Comparison of ENCODE assay signal across 8 cellular contexts in the genomic region with DNA sequence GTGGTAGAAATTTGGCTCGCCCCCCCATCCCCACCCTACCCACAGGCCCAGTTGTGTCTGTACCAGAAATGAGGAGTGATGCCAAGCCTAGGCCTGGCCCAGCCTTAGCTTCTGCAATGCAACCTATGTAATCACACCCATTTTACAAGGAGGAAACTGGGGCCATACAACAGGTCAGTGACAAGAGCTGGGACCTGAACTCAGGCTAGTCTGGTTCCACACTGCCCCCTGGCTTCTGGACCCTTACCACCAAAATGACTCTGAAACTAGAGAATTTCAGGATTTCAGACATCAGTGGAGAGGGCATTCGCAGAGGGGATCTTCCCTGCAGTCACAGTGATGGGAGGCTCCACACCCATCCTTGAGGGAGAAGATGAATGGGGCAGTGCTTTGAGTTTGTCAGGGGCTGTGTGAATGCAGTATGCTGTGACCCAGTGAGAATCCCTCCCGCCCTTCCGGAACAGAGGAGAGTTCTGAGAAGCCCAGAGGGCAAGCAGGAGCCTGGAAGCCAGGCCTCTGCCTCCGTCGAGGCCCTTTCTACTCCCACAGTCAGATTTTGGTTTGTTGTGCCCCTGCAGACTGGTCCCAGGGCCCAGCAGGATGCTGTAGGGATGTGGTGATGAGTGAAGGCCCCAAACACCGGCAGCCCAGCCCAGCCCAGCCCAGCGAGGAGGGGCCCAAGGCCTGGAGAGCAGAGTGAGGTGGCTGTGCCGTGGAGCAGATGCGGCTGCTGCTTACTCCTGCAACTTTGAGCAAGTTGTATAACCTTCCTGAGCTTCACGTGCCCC. TPM values are rescaled to one million over a fixed set of nuclear protein-coding genes. Genes with fewer than 3 reads are reported as not detected.
DNase-seq lines count a peak whose midpoint lies in the region; ATAC-seq and TF ChIP-seq lines count a peak whose summit lies in the region.

No MANE protein-coding gene starts in this region.

- H3K4me3 Mint-ChIP-seq in CD8-positive, alpha-beta T cell, result no peak overlapping the region

- no peaks in the 10 kb centered on the region for H3K9me3 Mint-ChIP-seq in CD8-positive, alpha-beta T cell

- H3K36me3 ChIP-seq in colonic mucosa (peaks cover 6% of the 10 kb centered on the region), muscle layer of duodenum (ENCODE audit: control insufficient read depth in 1 of 2, insufficient read depth in 2 of 2, low read length in 2 of 2) (peaks cover 20 to 22% of the 10 kb centered on the region in 2 donors)
- H3K36me3 ChIP-seq in CD8-positive, alpha-beta T cell (ENCODE audit: insufficient read depth, low read length), result peaks cover 13% of the 10 kb centered on the region

- H3K9ac ChIP-seq in colonic mucosa (ENCODE audit: low read depth in 2 of 2, low read length in 2 of 2), result peak overlapping the region in 1 of 2 donors; percentile 4

- H3K27me3 ChIP-seq in colonic mucosa (no peaks in the 10 kb centered on the region), muscle layer of duodenum (ENCODE audit: low read depth, low read length) (no peaks in the 10 kb centered on the region)
- no peaks in the 10 kb centered on the region for H3K27me3 ChIP-seq in CD8-positive, alpha-beta T cell (ENCODE audit: insufficient read depth, low read length)

- no peak overlapping the region for H3K27ac Mint-ChIP-seq in CD8-positive, alpha-beta T cell

- H3K4me1 Mint-ChIP-seq in CD8-positive, alpha-beta T cell (ENCODE audit: low read depth), result peaks cover 37% of the 10 kb centered on the region

- no peaks in the 10 kb centered on the region for H3K27me3 Mint-ChIP-seq in CD8-positive, alpha-beta T cell (ENCODE audit: low read depth)

- peaks cover 18% of the 10 kb centered on the region for H3K36me3 Mint-ChIP-seq in CD8-positive, alpha-beta T cell

- intact Hi-C loops in colonic mucosa (cut with DNase I), result no loop called here
- intact Hi-C loops in CD8-positive, alpha-beta T cell (cut with DNase I, micrococcal nuclease), result no loop called here

- CTCF ChIA-PET in CD8-positive, alpha-beta T cell (lab: Charles Lee), result interaction anchor here (0.6 to 1.9 kb wide), 3 partner anchors 13 to 290 kb away, joined by 3 to 8 read pairs (median 6); no protein-coding TSS in a partner anchor

- peaks cover 6% of the 10 kb centered on the region for H3K4me1 ChIP-seq in colonic mucosa
- H3K4me1 ChIP-seq in muscle layer of duodenum (ENCODE audit: control insufficient read depth in 1 of 2, insufficient read depth in 2 of 2, low read length in 2 of 2), result peaks cover 13 to 36% of the 10 kb centered on the region in 2 donors
- peaks cover 32% of the 10 kb centered on the region for H3K4me1 ChIP-seq in CD8-positive, alpha-beta T cell (ENCODE audit: insufficient read depth, low read length)

- H3K4me3 ChIP-seq in colonic mucosa (no peak overlapping the region), muscle layer of duodenum (ENCODE audit: low read depth in 1 of 2, low read length in 2 of 2) (peak overlapping the region in 1 of 2 donors; percentile 0)
- no peak overlapping the region for H3K4me3 ChIP-seq in CD8-positive, alpha-beta T cell (ENCODE audit: low read depth, low read length)

- POLR2A ChIA-PET in CD8-positive, alpha-beta T cell (lab: Charles Lee), result interaction anchor here (1.1 to 2.0 kb wide), 2 partner anchors 13 to 411 kb away, joined by 3 to 6 read pairs; no protein-coding TSS in a partner anchor

- no peak for TF ChIP-seq CTCF in colonic mucosa (IDR thresholded peaks at IDR 0.05)
- no peak for TF ChIP-seq CTCF in CD8-positive, alpha-beta T cell (IDR thresholded peaks at IDR 0.05)

- ATAC-seq in GM21786 (IDR thresholded peaks at IDR 0.05; ENCODE audit: unreplicated experiment), result no peak
- no peak for ATAC-seq in CD8-positive, alpha-beta T cell

- H3K9me3 ChIP-seq in colonic mucosa (no peaks in the 10 kb centered on the region), muscle layer of duodenum (ENCODE audit: control insufficient read depth in 1 of 2, low read length in 2 of 2) (no peaks in the 10 kb centered on the region)
- H3K9me3 ChIP-seq in CD8-positive, alpha-beta T cell (ENCODE audit: low read length), result no peaks in the 10 kb centered on the region

- H3K27ac ChIP-seq in colonic mucosa (no peak overlapping the region), muscle layer of duodenum (ENCODE audit: low read length) (peak overlapping the region; percentile 51)
- no peak overlapping the region for H3K27ac ChIP-seq in CD8-positive, alpha-beta T cell (ENCODE audit: low read depth, low read length)

- DNase-seq in DMS53 treated with DMSO at 0.1 percent for 48 hours (lab: John Stamatoyannopoulos, UW; ENCODE audit: unreplicated experiment) (peak; percentile 13), M059J (ENCODE audit: low read depth) (peak; percentile 46), colonic mucosa (peak; percentile 51), NCI-H524 treated with DMSO at 0.1 percent for 48 hours (lab: John Stamatoyannopoulos, UW) (no peak), inferior parietal cortex (ENCODE audit: extremely low spot score) (no peak)
- no peak for DNase-seq in CD8-positive, alpha-beta T cell

RNA-seq across cellular contexts. Expression of a gene that starts 48.1 kb away (rescaled TPM):
- total RNA-seq in M059J (2014; rRNA removed; shearing (Covaris generic)), result 29.0 and 39.2 TPM in 2 replicates
- total RNA-seq in colonic mucosa, result 100 to 1,000 TPM in 1 of 2 donors, 10 to 100 TPM in 1; 49.3 to 582 TPM
- total RNA-seq in CD8-positive, alpha-beta T cell, result not detected

Comparison
In these comparisons a context has a peak if more than half of its experiments do, and no peak if none do; other contexts are left out.
1. DNase-seq: peak in DMS53 treated with DMSO at 0.1 percent for 48 hours (single experiment), M059J (single experiment) and colonic mucosa (single experiment); none in NCI-H524 treated with DMSO at 0.1 percent for 48 hours (single experiment), CD8-positive, alpha-beta T cell (0 of 7) and inferior parietal cortex (single experiment).
2. RNA of a gene that starts 48.1 kb away (total RNA-seq): 49.3 to 582 TPM in colonic mucosa and 29.0 to 39.2 TPM in M059J; not detected in CD8-positive, alpha-beta T cell; every median in the first group is over 10 times any median in the second.